Comparison of ENCODE assay signal across 9 cellular contexts in the genomic region with DNA sequence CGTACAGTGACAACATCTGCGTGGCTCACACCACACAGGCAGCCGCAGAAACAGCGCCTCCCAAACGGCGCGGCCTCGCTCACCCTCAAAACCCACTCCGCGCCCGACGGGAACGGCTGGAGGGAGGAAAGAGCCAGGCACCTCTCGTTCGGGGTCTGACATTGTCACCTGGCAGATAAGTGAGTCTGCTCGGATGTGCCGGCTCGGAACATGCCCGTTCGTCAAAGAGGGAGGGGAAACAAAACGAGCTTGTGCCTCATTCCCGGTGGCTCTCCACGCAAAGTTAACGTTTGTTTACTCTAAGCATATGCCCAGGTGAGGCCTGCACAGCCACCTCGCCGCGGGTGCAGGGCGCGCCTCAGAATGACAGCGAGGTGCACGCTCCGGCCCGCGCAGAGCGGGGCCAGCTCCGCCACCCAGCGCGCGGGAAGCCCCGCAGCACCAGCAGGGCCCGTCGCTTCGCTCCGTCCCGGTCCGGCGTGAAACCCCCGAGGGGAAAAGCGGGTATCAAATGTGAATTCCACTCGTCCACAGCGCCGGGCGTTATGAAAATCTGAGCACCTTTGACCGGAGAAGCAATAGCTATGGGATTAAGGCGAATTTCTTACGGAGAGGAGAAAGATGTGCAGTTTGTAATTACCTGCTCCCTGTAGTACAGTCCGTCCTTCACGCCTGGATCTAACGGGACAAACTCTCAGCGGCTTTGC. TPM values are rescaled to one million over a fixed set of nuclear protein-coding genes. Genes with fewer than 3 reads are reported as not detected.
DNase-seq lines count a peak whose midpoint lies in the region; ATAC-seq, FAIRE-seq and TF ChIP-seq lines count a peak whose summit lies in the region.
"Had no signal": no experiment of that assay in that cellular context is flagged by ENCODE, and none has a peak within 500 bp of the region (broad histone marks: within the 10 kb centered on the region; RNA-seq: fewer than 3 reads in every experiment).

No MANE protein-coding gene starts in this region.

- no peak for TF ChIP-seq POLR2A in GM18505 (IDR thresholded peaks at IDR 0.05; ENCODE audit: borderline replicate concordance, extremely low read depth, insufficient read depth, insufficient read length)

- H3K9me3 Mint-ChIP-seq in activated naive CD8-positive, alpha-beta T cell treated with anti-CD3 and anti-CD28 coated beads, Interleukin-2, amount 50 U/mL, for 24 hours: no peaks in the 10 kb centered on the region

- H3K27me3 ChIP-seq in cardiac muscle cell (peaks cover 98% of the 10 kb centered on the region), lower lobe of right lung (ENCODE audit: low read depth) (peaks cover 76% of the 10 kb centered on the region), upper lobe of right lung (peaks cover 83% of the 10 kb centered on the region)

- FAIRE-seq in HTR-8/SVneo (lab: Jason Lieb, UNC): no peak

- ATAC-seq in Right ventricle myocardium inferior: no peak
- no peak for ATAC-seq in activated naive CD8-positive, alpha-beta T cell treated with anti-CD3 and anti-CD28 coated beads, Interleukin-2, amount 50 U/mL, for 24 hours
- ATAC-seq in lower lobe of right lung: peak; percentile 59 to 61
- peak; percentile 50 for ATAC-seq in upper lobe of right lung
- no peak for ATAC-seq in HG03025 (IDR thresholded peaks at IDR 0.05; ENCODE audit: low FRiP score, unreplicated experiment)
- no peak for ATAC-seq in GM18505 (IDR thresholded peaks at IDR 0.05; ENCODE audit: unreplicated experiment)

- H3K36me3 Mint-ChIP-seq in activated naive CD8-positive, alpha-beta T cell treated with anti-CD3 and anti-CD28 coated beads, Interleukin-2, amount 50 U/mL, for 24 hours (ENCODE audit: low read depth): no peaks in the 10 kb centered on the region

- intact Hi-C loops in Right ventricle myocardium inferior (cut with DNase I) (no loop called here), lower lobe of right lung (cut with DNase I) (no loop called here), upper lobe of right lung (cut with DNase I) (no loop called here)

- peak overlapping the region; percentile 7 for H3K4me3 ChIP-seq in cardiac muscle cell
- H3K4me3 ChIP-seq in lower lobe of right lung: peak overlapping the region; percentile 37
- H3K4me3 ChIP-seq in upper lobe of right lung: peak overlapping the region; percentile 14

- H3K9me3 ChIP-seq in cardiac muscle cell (ENCODE audit: low read depth): no peaks in the 10 kb centered on the region
- H3K9me3 ChIP-seq in lower lobe of right lung: no peaks in the 10 kb centered on the region
- no peaks in the 10 kb centered on the region for H3K9me3 ChIP-seq in upper lobe of right lung

- H3K4me1 ChIP-seq in cardiac muscle cell (ENCODE audit: low read depth): peaks cover 6% of the 10 kb centered on the region
- H3K4me1 ChIP-seq in lower lobe of right lung: peaks cover 13% of the 10 kb centered on the region
- peaks cover 12% of the 10 kb centered on the region for H3K4me1 ChIP-seq in upper lobe of right lung

- H3K36me3 ChIP-seq in cardiac muscle cell (no peaks in the 10 kb centered on the region), lower lobe of right lung (no peaks in the 10 kb centered on the region), upper lobe of right lung (no peaks in the 10 kb centered on the region)

- H3K27me3 Mint-ChIP-seq in activated naive CD8-positive, alpha-beta T cell treated with anti-CD3 and anti-CD28 coated beads, Interleukin-2, amount 50 U/mL, for 24 hours: peaks cover 69% of the 10 kb centered on the region

- H3K4me3 Mint-ChIP-seq in activated naive CD8-positive, alpha-beta T cell treated with anti-CD3 and anti-CD28 coated beads, Interleukin-2, amount 50 U/mL, for 24 hours: peak overlapping the region; percentile 59

- TF ChIP-seq CTCF in cardiac muscle cell (IDR thresholded peaks at IDR 0.05; ENCODE audit: low read depth, low read length): no peak
- TF ChIP-seq CTCF in lower lobe of right lung (IDR thresholded peaks at IDR 0.05): no peak
- TF ChIP-seq CTCF in upper lobe of right lung (IDR thresholded peaks at IDR 0.05): no peak

- DNase-seq in cardiac muscle cell (ENCODE audit: low read depth in 1 of 2, low spot score in 1 of 2) (peak; percentile 2 to 27), Right ventricle myocardium inferior (ENCODE audit: missing footprints) (no peak), lower lobe of right lung (no peak), upper lobe of right lung (peak; percentile 63), HTR-8/SVneo (ENCODE audit: insufficient read length, low spot score) (no peak)
- peak; percentile 11 for DNase-seq in activated naive CD8-positive, alpha-beta T cell treated with anti-CD3 and anti-CD28 coated beads, Interleukin-2, amount 50 U/mL, for 24 hours
- DNase-seq: SW 1271 had no signal

- peaks cover 14% of the 10 kb centered on the region for H3K4me1 Mint-ChIP-seq in activated naive CD8-positive, alpha-beta T cell treated with anti-CD3 and anti-CD28 coated beads, Interleukin-2, amount 50 U/mL, for 24 hours

- no peak overlapping the region for H3K27ac ChIP-seq in cardiac muscle cell
- H3K27ac ChIP-seq in lower lobe of right lung: no peak overlapping the region
- no peak overlapping the region for H3K27ac ChIP-seq in upper lobe of right lung

- no peak overlapping the region for H3K27ac Mint-ChIP-seq in activated naive CD8-positive, alpha-beta T cell treated with anti-CD3 and anti-CD28 coated beads, Interleukin-2, amount 50 U/mL, for 24 hours

RNA-seq across cellular contexts. Expression of gene CNPY1, which starts 13.1 kb away (rescaled TPM):
- 0.15 TPM in 1 of 2 replicates, not detected in the other for total RNA-seq in cardiac muscle cell
- polyA plus RNA-seq in cardiac muscle cell: not detected in 2 replicates
- total RNA-seq in Right ventricle myocardium inferior: not detected
- not detected for total RNA-seq in lower lobe of right lung
- not detected for total RNA-seq in upper lobe of right lung

Comparison
In these comparisons a context has a peak if more than half of its experiments do, and no peak if none do; other contexts are left out.
1. DNase-seq: peak in cardiac muscle cell (2 of 2), activated naive CD8-positive, alpha-beta T cell treated with anti-CD3 and anti-CD28 coated beads, Interleukin-2, amount 50 U/mL, for 24 hours (single experiment) and upper lobe of right lung (single experiment); none in Right ventricle myocardium inferior (single experiment), lower lobe of right lung (single experiment) and HTR-8/SVneo (single experiment).
2. ATAC-seq: peak in lower lobe of right lung (2 of 2) and upper lobe of right lung (single experiment); none in Right ventricle myocardium inferior (single experiment), activated naive CD8-positive, alpha-beta T cell treated with anti-CD3 and anti-CD28 coated beads, Interleukin-2, amount 50 U/mL, for 24 hours (single experiment), HG03025 (single experiment) and GM18505 (single experiment).
3. Peak in every context shown above with its lines, with median percentiles within 50 percentile points of each other: H3K4me3 ChIP-seq.